34 cellular contexts compared by ENCODE assay signal in genomic region chr2:5798083-5798482, GRCh38.
A peak's percentile ranks its signal among the peaks of the same experiment; 100 is the strongest.
DNase-seq lines count a peak whose midpoint lies in the region; FAIRE-seq and TF ChIP-seq lines count a peak whose summit lies in the region.
"Had no signal": no experiment of that assay in that cellular context is flagged by ENCODE, and none has a peak within 500 bp of the region (broad histone marks: within the 10 kb centered on the region; RNA-seq: fewer than 3 reads in every experiment).

No MANE protein-coding gene starts in this region.

- H2AFZ ChIP-seq in H1 (ENCODE audit: low read length): peak overlapping the region; percentile 51; the same call in 1 of the 2 replicates

- H4K8ac ChIP-seq in H1 (ENCODE audit: extremely low read depth, insufficient read depth, low read length): no peak overlapping the region

- no peak overlapping the region for H3K18ac ChIP-seq in H1 (ENCODE audit: extremely low read depth, low read length)

- no peak overlapping the region for H3K23ac ChIP-seq in H1 (ENCODE audit: insufficient read length)

- no peak overlapping the region for H4K91ac ChIP-seq in H1 (replicated peaks; ENCODE audit: insufficient read length, low read length)

- peak; percentile 63 for DNase-seq in AG04450 (ENCODE audit: low read depth, low spot score)
- peak; percentile 42 for DNase-seq in HT1080 (ENCODE audit: low read depth)
- no peak for DNase-seq in H1 (ENCODE audit: low read depth in 1 of 2, low spot score in 2 of 2)
- peak; percentile 48 for DNase-seq in non-pigmented ciliary epithelial cell (ENCODE audit: low read depth)
- no peak for DNase-seq in activated CD4-positive, alpha-beta T cell treated with anti-CD3 and anti-CD28 coated beads, Interleukin-2, amount 50 U/mL, for 4 hours
- no peak for DNase-seq in activated T-cell treated with anti-CD3 and anti-CD28 coated beads, Interleukin-2, amount 50 U/mL, for 24 hours
- no peak for DNase-seq in activated CD8-positive, alpha-beta memory T cell treated with anti-CD3 and anti-CD28 coated beads for 24 hours
- DNase-seq in NCI-H146 (lab: John Stamatoyannopoulos, UW): no peak
- DNase-seq: activated CD4-positive, alpha-beta T cell treated with anti-CD3 and anti-CD28 coated beads for 4 hours; activated naive CD4-positive, alpha-beta T cell treated with anti-CD3 and anti-CD28 coated beads for 36 hours; activated T-cell treated with anti-CD3 and anti-CD28 coated beads, Interleukin-2, amount 50 U/mL, for 72 hours; amygdala; caudate nucleus; CD4-positive, alpha-beta T cell; DMS79; head of caudate nucleus; NCI-H1105 treated with DMSO at 0.1 percent for 48 hours; NCI-H2029 treated with DMSO at 0.1 percent for 48 hours; NCI-H226; NCI-H748 treated with DMSO at 0.1 percent for 48 hours; retina; SK-N-SH; stimulated activated CD4-positive, alpha-beta T cell treated with anti-CD3 and anti-CD28 coated beads, Interleukin-4, amount 100 ng/mL, for 4 hours; stimulated activated naive CD4-positive, alpha-beta T cell; T-helper 2 cell; testis had no signal

- H3K4me3 Mint-ChIP-seq in activated T-cell treated with anti-CD3 and anti-CD28 coated beads, Interleukin-2, amount 50 U/mL, for 24 hours: no peak overlapping the region
- H3K4me3 Mint-ChIP-seq: activated naive CD4-positive, alpha-beta T cell treated with anti-CD3 and anti-CD28 coated beads for 36 hours; activated T-cell treated with anti-CD3 and anti-CD28 coated beads, Interleukin-2, amount 50 U/mL, for 72 hours; CD4-positive, alpha-beta T cell; dendritic cell treated with granulocyte-macrophage colony-stimulating factor and Interleukin-4, amounts not matched to agents 40 ng/mL and 50 ng/mL, for 4 days; memory B cell had no signal

- no peaks in the 10 kb centered on the region for H4K20me1 ChIP-seq in H1 (replicated peaks in 1 of 2; ENCODE audit: control insufficient read depth in 1 of 2, insufficient read depth in 2 of 2, low read length in 2 of 2)

- H3K36me3 ChIP-seq in H1 (ENCODE audit: control insufficient read depth in 2 of 4, insufficient read depth in 4 of 4, low read length in 3 of 4): peaks cover 0 to 5% (median 0%) of the 10 kb centered on the region in 4 experiments; a peak in 2 of 8 replicates
- H3K36me3 ChIP-seq: HAP-1, neutrophil, vagina had no signal

- H2BK15ac ChIP-seq in H1 (ENCODE audit: low read length): no peak overlapping the region

- WGBS in H1 (ENCODE audit: extremely low coverage in 1 of 2, insufficient coverage in 1 of 2, insufficient read length in 1 of 2, insufficient replicate concordance in 2 of 2, low coverage in 1 of 2, low lambda C conversion rate in 2 of 2, missing lambda C conversion rate in 1 of 2), 2 experiments: 95% methylated on average over 4 of the region's 4 CpGs; no CpG with 5 or more reads in 1 of the 2 experiments

- no peaks in the 10 kb centered on the region for H3K4me1 Mint-ChIP-seq in activated T-cell treated with anti-CD3 and anti-CD28 coated beads, Interleukin-2, amount 50 U/mL, for 24 hours (ENCODE audit: low read depth)
- H3K4me1 Mint-ChIP-seq: memory B cell had no signal

- H2AK5ac ChIP-seq in H1 (ENCODE audit: low read depth, low read length): no peak overlapping the region

- TF ChIP-seq POLR2A in H1 (IDR thresholded peaks at IDR 0.05; ENCODE audit: control extremely low read depth in 1 of 2, low read depth in 2 of 2, low read length in 2 of 2): no peak

- no peak overlapping the region for H3K4me2 ChIP-seq in H1 (ENCODE audit: insufficient read depth in 1 of 2, low read depth in 2 of 2, low read length in 2 of 2)
- H3K4me2 ChIP-seq: SK-N-SH had no signal

- no peak overlapping the region for H4K5ac ChIP-seq in H1 (ENCODE audit: insufficient read length, low read depth, low read length)

- POLR2A ChIA-PET in AG04450 (lab: Yijun Ruan, JAX): no interaction called here
- POLR2A ChIA-PET in H1 (lab: Charles Lee; ENCODE audit: partially characterized antibody): no interaction called here

- no peak overlapping the region for H2BK20ac ChIP-seq in H1 (ENCODE audit: low read length)

- H3K27ac Mint-ChIP-seq in activated T-cell treated with anti-CD3 and anti-CD28 coated beads, Interleukin-2, amount 50 U/mL, for 24 hours: no peak overlapping the region
- H3K27ac Mint-ChIP-seq: activated naive CD4-positive, alpha-beta T cell treated with anti-CD3 and anti-CD28 coated beads for 36 hours; activated T-cell treated with anti-CD3 and anti-CD28 coated beads, Interleukin-2, amount 50 U/mL, for 72 hours; CD4-positive, alpha-beta T cell; dendritic cell treated with granulocyte-macrophage colony-stimulating factor and Interleukin-4, amounts not matched to agents 40 ng/mL and 50 ng/mL, for 4 days; IgD-negative memory B cell; memory B cell had no signal

- no peak for FAIRE-seq in H1 (lab: Jason Lieb, UNC)
- FAIRE-seq: endometrium, GM12891 had no signal

- TF ChIP-seq CTCF in AG04450 (IDR thresholded peaks at IDR 0.05; ENCODE audit: low read depth, low read length): no peak
- no peak for TF ChIP-seq CTCF in H1 (IDR thresholded peaks at IDR 0.05; ENCODE audit: control extremely low read depth in 1 of 3, insufficient read depth in 1 of 3, low read depth in 1 of 3, low read length in 3 of 3)

- no peaks in the 10 kb centered on the region for H3K36me3 Mint-ChIP-seq in activated T-cell treated with anti-CD3 and anti-CD28 coated beads, Interleukin-2, amount 50 U/mL, for 24 hours (ENCODE audit: low read depth)
- H3K36me3 Mint-ChIP-seq: IgD-negative memory B cell, memory B cell had no signal

- H3K4me1 ChIP-seq in H1 (replicated peaks in 1 of 4; ENCODE audit: control insufficient read depth in 3 of 4, insufficient read depth in 4 of 4, low read length in 3 of 4): peaks cover 0 to 2% (median 0%) of the 10 kb centered on the region in 4 experiments; a peak in 1 of 7 replicates
- H3K4me1 ChIP-seq: HAP-1, testis, vagina had no signal

- no peaks in the 10 kb centered on the region for H3K23me2 ChIP-seq in H1 (ENCODE audit: low read depth, low read length)

- CTCF ChIA-PET in AG04450 (lab: Charles Lee): no interaction called here
- CTCF ChIA-PET in H1 (lab: Charles Lee; ENCODE audit: partially characterized antibody): interaction anchor here (0.6 kb wide), 1 partner anchor 52 kb away, joined by 3 read pairs; no protein-coding TSS in a partner anchor

- no peaks in the 10 kb centered on the region for H3K79me1 ChIP-seq in H1 (ENCODE audit: low read depth, low read length)

- no peak overlapping the region for H3K14ac ChIP-seq in H1 (ENCODE audit: insufficient read length)

- H3K9me3 Mint-ChIP-seq in activated T-cell treated with anti-CD3 and anti-CD28 coated beads, Interleukin-2, amount 50 U/mL, for 24 hours: peaks cover 6% of the 10 kb centered on the region

- no peak for TF ChIP-seq RAD21 in H1 (IDR thresholded peaks at IDR 0.05 in 1 of 2, conservative IDR thresholded peaks at IDR 0.05 in 1 of 2; ENCODE audit: low read depth in 2 of 2, low read length in 2 of 2)

- no peak for TF ChIP-seq EP300 in H1 (IDR thresholded peaks at IDR 0.05; ENCODE audit: borderline replicate concordance in 1 of 2, low read depth in 2 of 2, low read length in 2 of 2)

- H2BK12ac ChIP-seq in H1 (ENCODE audit: low read depth, low read length): no peak overlapping the region

- H3K79me2 ChIP-seq in H1 (ENCODE audit: control insufficient read depth in 1 of 2, insufficient read depth in 2 of 2, low read length in 2 of 2): no peaks in the 10 kb centered on the region

- no peak overlapping the region for H2BK120ac ChIP-seq in H1 (replicated peaks; ENCODE audit: low read depth, low read length)

- H3K4ac ChIP-seq in H1 (replicated peaks; ENCODE audit: insufficient read length, low read depth, low read length): no peak overlapping the region

- H3K27ac ChIP-seq in AG04450 (ENCODE audit: low read depth, low read length) (no peak overlapping the region), H1 (ENCODE audit: low read depth, low read length) (no peak overlapping the region)
- H3K27ac ChIP-seq: neutrophil, testis, vagina had no signal

- no peak overlapping the region for H3K56ac ChIP-seq in H1 (replicated peaks; ENCODE audit: insufficient read length, low read depth, low read length)

- H3K9me3 ChIP-seq in AG04450 (ENCODE audit: control insufficient read depth, insufficient read depth, low read length) (peaks cover 4% of the 10 kb centered on the region; the same call in 1 of the 2 replicates), H1 (ENCODE audit: insufficient read depth in 2 of 2, low read depth in 1 of 2, low read length in 1 of 2) (peaks cover 11 to 14% of the 10 kb centered on the region in 2 experiments; a peak in 3 of 4 replicates)
- H3K9me3 ChIP-seq: HAP-1, neutrophil, SK-N-SH, testis, vagina had no signal

- no peak overlapping the region for H3K4me3 ChIP-seq in AG04450 (ENCODE audit: low read depth, low read length)
- H3K4me3 ChIP-seq in H1 (ENCODE audit: extremely low read depth in 1 of 4, insufficient read depth in 2 of 4, low read depth in 3 of 4, low read length in 4 of 4): no peak overlapping the region
- H3K4me3 ChIP-seq: HAP-1, testis, vagina had no signal

- no peaks in the 10 kb centered on the region for H3K27me3 ChIP-seq in AG04450 (ENCODE audit: control insufficient read depth, insufficient read depth, low read length)
- H3K27me3 ChIP-seq in H1 (replicated peaks in 1 of 4; ENCODE audit: control insufficient read depth in 3 of 4, extremely low read depth in 1 of 4, insufficient read depth in 3 of 4, low read length in 3 of 4): peaks cover 0 to 1% (median 0%) of the 10 kb centered on the region in 4 experiments; a peak in 1 of 7 replicates
- H3K27me3 ChIP-seq: neutrophil, testis, vagina had no signal

- H3K9ac ChIP-seq in H1 (replicated peaks in 1 of 4; ENCODE audit: extremely low read depth in 1 of 4, low read depth in 3 of 4, low read length in 3 of 4): no peak overlapping the region
- H3K9ac ChIP-seq: SK-N-SH had no signal

- H2BK5ac ChIP-seq in H1 (ENCODE audit: low read depth, low read length): no peak overlapping the region

- no peaks in the 10 kb centered on the region for H3K27me3 Mint-ChIP-seq in activated T-cell treated with anti-CD3 and anti-CD28 coated beads, Interleukin-2, amount 50 U/mL, for 24 hours
- H3K27me3 Mint-ChIP-seq: CD4-positive, alpha-beta T cell; dendritic cell treated with granulocyte-macrophage colony-stimulating factor and Interleukin-4, amounts not matched to agents 40 ng/mL and 50 ng/mL, for 4 days; IgD-negative memory B cell; memory B cell had no signal

TF ChIP-seq in H1, 55 proteins besides CTCF, POLR2A, EP300 and RAD21 (continues in another document):
- TF ChIP-seq ATF2 (IDR thresholded peaks at IDR 0.05; ENCODE audit: low read length) (no peak), EGR1 (IDR thresholded peaks at IDR 0.05; ENCODE audit: borderline replicate concordance, low read depth, low read length) (no peak)

Comparison
In these comparisons a context has a peak if more than half of its experiments do, and no peak if none do; other contexts are left out.
1. DNase-seq: peak in AG04450 (single experiment), HT1080 (single experiment) and non-pigmented ciliary epithelial cell (single experiment); none in H1 (0 of 2), activated CD4-positive, alpha-beta T cell treated with anti-CD3 and anti-CD28 coated beads, Interleukin-2, amount 50 U/mL, for 4 hours (0 of 2), activated T-cell treated with anti-CD3 and anti-CD28 coated beads, Interleukin-2, amount 50 U/mL, for 24 hours (single experiment), activated CD8-positive, alpha-beta memory T cell treated with anti-CD3 and anti-CD28 coated beads for 24 hours (single experiment) and NCI-H146 (single experiment).